ENCODE assay signal across 27 cellular contexts in genomic region chr10:47378606-47379444, GRCh38. TPM values are rescaled to one million over a fixed set of nuclear protein-coding genes. Genes with fewer than 3 reads are reported as not detected.
A peak's percentile ranks its signal among the peaks of the same experiment; 100 is the strongest.
DNase-seq lines count a peak whose midpoint lies in the region; ATAC-seq and TF ChIP-seq lines count a peak whose summit lies in the region.
"Had no signal": no experiment of that assay in that cellular context is flagged by ENCODE, and none has a peak within 500 bp of the region (broad histone marks: within the 10 kb centered on the region; RNA-seq: fewer than 3 reads in every experiment).

No MANE protein-coding gene starts in this region.

- H3K36me3 ChIP-seq in lung (ENCODE audit: control insufficient read depth in 2 of 2, insufficient read depth in 2 of 2, low read length in 2 of 2): no peaks in the 10 kb centered on the region
- no peaks in the 10 kb centered on the region for H3K36me3 ChIP-seq in vagina
- H3K36me3 ChIP-seq: adrenal gland; BLaER1 treated with 17β-estradiol and CSF1 and Interleukin-3, amounts not matched to agents 10 nM and 100 nM; heart right ventricle; prostate gland; transverse colon had no signal

- peaks cover 0 to 5% of the 10 kb centered on the region in 2 donors for H3K4me1 ChIP-seq in lung (ENCODE audit: control insufficient read depth in 2 of 2, insufficient read depth in 2 of 2, low read length in 2 of 2)
- peaks cover 4% of the 10 kb centered on the region for H3K4me1 ChIP-seq in vagina
- H3K4me1 ChIP-seq: prostate gland had no signal

- no peak overlapping the region for H3K4me3 ChIP-seq in lung
- H3K4me3 ChIP-seq in vagina: no peak overlapping the region
- H3K4me3 ChIP-seq: adrenal gland; BLaER1 treated with 17β-estradiol and CSF1 and Interleukin-3, amounts not matched to agents 10 nM and 100 nM; heart right ventricle; prostate gland; transverse colon had no signal

- no peak for ATAC-seq in lung (ENCODE audit: insufficient read depth, low FRiP score)
- no peak for ATAC-seq in stimulated activated naive CD8-positive, alpha-beta T cell treated with anti-CD3 and anti-CD28 coated beads, Interleukin-15, Interleukin-2, amounts not matched to agents 100 U/mL and 50 U/mL, for 24 hours
- ATAC-seq: left ventricle myocardium superior had no signal

- intact Hi-C loops in vagina (cut with DNase I): no loop called here

- H3K9me3 ChIP-seq in lung (ENCODE audit: control insufficient read depth in 2 of 2, insufficient read depth in 1 of 2, low read length in 1 of 2): no peaks in the 10 kb centered on the region
- H3K9me3 ChIP-seq in vagina: no peaks in the 10 kb centered on the region
- H3K9me3 ChIP-seq: adrenal gland; BLaER1 treated with 17β-estradiol and CSF1 and Interleukin-3, amounts not matched to agents 10 nM and 100 nM; Caco-2; heart right ventricle; prostate gland; transverse colon had no signal

- no peaks in the 10 kb centered on the region for H3K27me3 ChIP-seq in lung (ENCODE audit: control insufficient read depth, insufficient read depth)
- H3K27me3 ChIP-seq in vagina: no peaks in the 10 kb centered on the region
- H3K27me3 ChIP-seq: transverse colon had no signal

- no peak for TF ChIP-seq POLR2A in vagina (IDR thresholded peaks at IDR 0.05)

- TF ChIP-seq CTCF in lung (IDR thresholded peaks at IDR 0.05; ENCODE audit: control extremely low read depth, extremely low read depth) (no peak), vagina (IDR thresholded peaks at IDR 0.05) (no peak)

- H3K27ac ChIP-seq in cingulate gyrus (ENCODE audit: low read depth, low read length) (peak overlapping the region; percentile 21), lung (ENCODE audit: low read depth in 1 of 2, low read length in 1 of 2) (no peak overlapping the region), vagina (no peak overlapping the region)
- H3K27ac ChIP-seq: adrenal gland; BLaER1 treated with 17β-estradiol and CSF1 and Interleukin-3, amounts not matched to agents 10 nM and 100 nM; heart right ventricle; prostate gland; VCaP had no signal

- peak; percentile 32 for DNase-seq in activated CD8-positive, alpha-beta memory T cell treated with anti-CD3 and anti-CD28 coated beads for 24 hours
- no peak for DNase-seq in activated CD8-positive, alpha-beta memory T cell treated with anti-CD3 and anti-CD28 coated beads, Interleukin-2, amount 50 U/mL, for 4 hours
- DNase-seq in lung (ENCODE audit: low spot score) (peak; percentile 25), vagina (ENCODE audit: extremely low spot score in 2 of 2) (peak; percentile 49 to 75)
- DNase-seq in central memory CD4-positive, alpha-beta T cell: no peak
- DNase-seq in stimulated activated CD4-positive, alpha-beta T cell treated with anti-CD3 and anti-CD28 coated beads, Interleukin-1b, Interleukin-23, amount 100 ng/mL, for 48 hours: no peak
- no peak for DNase-seq in stimulated activated naive CD8-positive, alpha-beta T cell treated with anti-CD3 and anti-CD28 coated beads, Interleukin-15, Interleukin-2, amounts not matched to agents 100 U/mL and 50 U/mL, for 24 hours
- DNase-seq: activated CD4-positive, alpha-beta T cell treated with anti-CD3 and anti-CD28 coated beads, Interleukin-2, amount 50 U/mL, for 1 hour; Caco-2; heart right ventricle; left ventricle myocardium superior; NCI-H146; stimulated activated CD4-positive, alpha-beta T cell treated with anti-CD3 and anti-CD28 coated beads, Interleukin-2, amount 100 ng/mL, for 24 hours; stimulated activated naive CD4-positive, alpha-beta T cell; transverse colon had no signal

- 81 to 83% methylated on average over 15 of the region's 15 CpGs for WGBS in lung, 2 donors

RNA-seq across cellular contexts. Expression of gene ZNF488, which starts 5.3 kb away (rescaled TPM):
- under 1 TPM; 0.37 to 0.64 TPM for total RNA-seq in lung
- under 1 TPM; 0.15 to 0.47 TPM for polyA plus RNA-seq in lung
- total RNA-seq in vagina: not detected
- total RNA-seq: left ventricle myocardium superior, mononuclear cell had no signal

RNA-seq across cellular contexts. Expression of gene RBP3, which starts 30.7 kb away (rescaled TPM):
- total RNA-seq in lung (not detected), vagina (not detected)
- polyA plus RNA-seq in lung: under 1 TPM in 1 of 2 donors, not detected in 1; 0.01 TPM
- total RNA-seq: A673, Caco-2, endothelial cell of umbilical vein, heart right ventricle, left ventricle myocardium superior, MCF 10A, mononuclear cell, neural crest cell, prostate gland, RPMI7951, skeletal muscle tissue, transverse colon had no signal
- polyA plus RNA-seq: adrenal gland, endothelial cell of umbilical vein, heart right ventricle had no signal

RNA-seq across cellular contexts. Expression of gene GDF2, which starts 56.6 kb away (rescaled TPM):
- total RNA-seq in lung: not detected
- not detected for polyA plus RNA-seq in lung
- total RNA-seq in vagina: not detected
- total RNA-seq: A673, adrenal gland, Caco-2, endothelial cell of umbilical vein, heart right ventricle, left ventricle myocardium superior, MCF 10A, mononuclear cell, neural crest cell, prostate gland, RPMI7951, skeletal muscle tissue, transverse colon had no signal
- polyA plus RNA-seq: adrenal gland, endothelial cell of umbilical vein, heart right ventricle had no signal

Comparison
In these comparisons a context has a peak if more than half of its experiments do, and no peak if none do; other contexts are left out.
1. DNase-seq: peak in activated CD8-positive, alpha-beta memory T cell treated with anti-CD3 and anti-CD28 coated beads for 24 hours (single experiment), lung (single experiment) and vagina (2 of 2); none in activated CD8-positive, alpha-beta memory T cell treated with anti-CD3 and anti-CD28 coated beads, Interleukin-2, amount 50 U/mL, for 4 hours (single experiment), central memory CD4-positive, alpha-beta T cell (single experiment), stimulated activated CD4-positive, alpha-beta T cell treated with anti-CD3 and anti-CD28 coated beads, Interleukin-1b, Interleukin-23, amount 100 ng/mL, for 48 hours (single experiment) and stimulated activated naive CD8-positive, alpha-beta T cell treated with anti-CD3 and anti-CD28 coated beads, Interleukin-15, Interleukin-2, amounts not matched to agents 100 U/mL and 50 U/mL, for 24 hours (single experiment).